Comparison of ENCODE assay signal across 16 cellular contexts in genomic region chr4:7815562-7815961, GRCh38.
A peak's percentile ranks its signal among the peaks of the same experiment; 100 is the strongest.
DNase-seq lines count a peak whose midpoint lies in the region; ATAC-seq and TF ChIP-seq lines count a peak whose summit lies in the region.
"Had no signal": no experiment of that assay in that cellular context is flagged by ENCODE, and none has a peak within 500 bp of the region (broad histone marks: within the 10 kb centered on the region; RNA-seq: fewer than 3 reads in every experiment).

No MANE protein-coding gene starts in this region.

- no peaks in the 10 kb centered on the region for H3K27me3 ChIP-seq in cardiac muscle cell
- no peaks in the 10 kb centered on the region for H3K27me3 ChIP-seq in foreskin keratinocyte
- H3K27me3 ChIP-seq in colonic mucosa = no peaks in the 10 kb centered on the region
- H3K27me3 ChIP-seq: spleen had no signal

- H3K4me3 ChIP-seq in cardiac muscle cell = no peak overlapping the region
- H3K4me3 ChIP-seq in colonic mucosa = no peak overlapping the region
- H3K4me3 ChIP-seq: spleen had no signal

- H3K9me3 ChIP-seq in cardiac muscle cell (ENCODE audit: low read depth) (no peaks in the 10 kb centered on the region), colonic mucosa (no peaks in the 10 kb centered on the region)
- H3K9me3 ChIP-seq: spleen had no signal

- intact Hi-C loops in Right ventricle myocardium inferior (cut with DNase I) = no loop called here
- intact Hi-C loops in colonic mucosa (cut with DNase I) = no loop called here

- TF ChIP-seq CTCF in cardiac muscle cell (IDR thresholded peaks at IDR 0.05; ENCODE audit: low read depth, low read length) = peak; percentile 14
- peak; percentile 28 for TF ChIP-seq CTCF in foreskin keratinocyte (conservative IDR thresholded peaks at IDR 0.05)
- no peak for TF ChIP-seq CTCF in colonic mucosa (IDR thresholded peaks at IDR 0.05)

- DNase-seq in cardiac muscle cell (ENCODE audit: low read depth in 1 of 2, low spot score in 1 of 2) (peak in 1 of 2 donors; percentile 74), Right ventricle myocardium inferior (ENCODE audit: missing footprints) (no peak), amniotic stem cell (lab: John Stamatoyannopoulos, UW) (peak; percentile 35), foreskin keratinocyte (no peak), colonic mucosa (no peak), NCI-H1105 (lab: John Stamatoyannopoulos, UW) (no peak), Kasumi-1 (lab: John Stamatoyannopoulos, UW) (no peak), putamen (ENCODE audit: low spot score) (no peak)
- DNase-seq: activated CD4-positive, alpha-beta T cell treated with anti-CD3 and anti-CD28 coated beads for 48 hours; GDM1; kidney glomerular epithelial cell; naive thymus-derived CD4-positive, alpha-beta T cell; NCI-H1092; NCI-H774; spleen; SW 1271 had no signal

- H3K27ac ChIP-seq in cardiac muscle cell (no peak overlapping the region), foreskin keratinocyte (no peak overlapping the region), colonic mucosa (no peak overlapping the region)
- H3K27ac ChIP-seq: spleen had no signal

- ATAC-seq in Right ventricle myocardium inferior (no peak), foreskin keratinocyte (no peak)
- ATAC-seq: naive thymus-derived CD4-positive, alpha-beta T cell had no signal

- peaks cover 38% of the 10 kb centered on the region for H3K4me1 ChIP-seq in cardiac muscle cell (ENCODE audit: low read depth)
- H3K4me1 ChIP-seq in foreskin keratinocyte = peaks cover 3% of the 10 kb centered on the region
- H3K4me1 ChIP-seq in colonic mucosa = no peaks in the 10 kb centered on the region

- H3K9ac ChIP-seq in colonic mucosa (ENCODE audit: low read depth in 2 of 2, low read length in 2 of 2) = no peak overlapping the region

- H3K36me3 ChIP-seq in cardiac muscle cell (peaks cover 18% of the 10 kb centered on the region), colonic mucosa (no peaks in the 10 kb centered on the region)
